25 cellular contexts compared by ENCODE assay signal in the genomic region with DNA sequence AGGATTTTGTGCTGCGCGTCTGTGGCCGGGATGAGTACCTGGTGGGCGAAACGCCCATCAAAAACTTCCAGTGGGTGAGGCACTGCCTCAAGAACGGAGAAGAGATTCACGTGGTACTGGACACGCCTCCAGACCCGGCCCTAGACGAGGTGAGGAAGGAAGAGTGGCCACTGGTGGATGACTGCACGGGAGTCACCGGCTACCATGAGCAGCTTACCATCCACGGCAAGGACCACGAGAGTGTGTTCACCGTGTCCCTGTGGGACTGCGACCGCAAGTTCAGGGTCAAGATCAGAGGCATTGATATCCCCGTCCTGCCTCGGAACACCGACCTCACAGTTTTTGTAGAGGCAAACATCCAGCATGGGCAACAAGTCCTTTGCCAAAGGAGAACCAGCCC. TPM values are rescaled to one million over a fixed set of nuclear protein-coding genes. Genes with fewer than 3 reads are reported as not detected.
A peak's percentile ranks its signal among the peaks of the same experiment; 100 is the strongest.
DNase-seq lines count a peak whose midpoint lies in the region; ATAC-seq and TF ChIP-seq lines count a peak whose summit lies in the region.
"Had no signal": no experiment of that assay in that cellular context is flagged by ENCODE, and none has a peak within 500 bp of the region (broad histone marks: within the 10 kb centered on the region; RNA-seq: fewer than 3 reads in every experiment).

No MANE protein-coding gene starts in this region.

- no peak for DNase-seq in CD14-positive monocyte (ENCODE audit: low spot score)
- DNase-seq in OCI-LY7 (ENCODE audit: low spot score), result no peak
- DNase-seq in natural killer cell, result no peak
- DNase-seq in globus pallidus (ENCODE audit: low spot score), result no peak
- no peak for DNase-seq in GM19240 (ENCODE audit: insufficient read length, low spot score)
- DNase-seq in GM20000 (ENCODE audit: low spot score), result no peak
- DNase-seq: activated CD4-positive, alpha-beta T cell treated with anti-CD3 and anti-CD28 coated beads, Interleukin-2, amount 50 U/mL, for 4 hours; effector memory CD4-positive, alpha-beta T cell; foreskin keratinocyte; mesendoderm; NCI-H1436; NCI-H446 treated with DMSO at 0.1 percent for 48 hours; PC-3; Right ventricle myocardium superior; stimulated activated CD4-positive, alpha-beta T cell treated with anti-CD3 and anti-CD28 coated beads, Interleukin-4, amount 100 ng/mL, for 1 hour; stomach; T-helper 9 cell had no signal

- H3K4me2 ChIP-seq in BLaER1, result peak overlapping the region; percentile 97
- peak overlapping the region; percentile 85; the same call in 1 of the 2 replicates for H3K4me2 ChIP-seq in OCI-LY7 (ENCODE audit: low read length)
- H3K4me2 ChIP-seq: hepatocyte had no signal

- H3K27ac Mint-ChIP-seq in CD14-positive monocyte, result peak overlapping the region in 4 of 7 donors; percentile 32 to 75 (median 60)
- H3K27ac Mint-ChIP-seq in natural killer cell, result peak overlapping the region; percentile 79 to 97
- H3K27ac Mint-ChIP-seq: WTC11 had no signal

- peaks cover 71% of the 10 kb centered on the region for H3K4me1 ChIP-seq in BLaER1
- H3K4me1 ChIP-seq in OCI-LY7 (ENCODE audit: insufficient read depth, low read length, poor library complexity, severe bottlenecking), result peaks cover 69% of the 10 kb centered on the region
- H3K4me1 ChIP-seq: foreskin keratinocyte, parathyroid adenoma had no signal

- CTCF ChIA-PET in OCI-LY7 (lab: Charles Lee; ENCODE audit: unreplicated experiment), result no interaction called here

- no peak for ATAC-seq in natural killer cell
- ATAC-seq: foreskin keratinocyte, K562, left lobe of liver, PC-3, WTC11 had no signal

- peaks cover 74% of the 10 kb centered on the region for H3K79me2 ChIP-seq in OCI-LY7 (ENCODE audit: insufficient read depth, low read depth, low read length)
- H3K79me2 ChIP-seq: hepatocyte, parathyroid adenoma had no signal

- H3K4me1 Mint-ChIP-seq in CD14-positive monocyte (peaks cover 81% of the 10 kb centered on the region), natural killer cell (peaks cover 90 to 92% of the 10 kb centered on the region in 2 donors)

- no TSS peak for BruUV-seq in OCI-LY7 (replicated peaks; lab: Mats Ljungman, UMichigan)

- peak overlapping the region; percentile 72 for H3K9ac ChIP-seq in BLaER1
- H3K9ac ChIP-seq: parathyroid adenoma had no signal

- H3K9me3 Mint-ChIP-seq in CD14-positive monocyte (peaks cover 0 to 10% (median 0%) of the 10 kb centered on the region in 7 donors), natural killer cell (no peaks in the 10 kb centered on the region)

- H3K27me3 ChIP-seq in BLaER1, result no peaks in the 10 kb centered on the region
- H3K27me3 ChIP-seq: right atrium auricular region, stomach, tibial nerve had no signal

- POLR2A ChIA-PET in OCI-LY7 (lab: Charles Lee), result interaction anchor here (0.7 to 1.3 kb wide), 5 partner anchors 10 to 222 kb away, joined by 3 to 4 read pairs (median 3); no protein-coding TSS in a partner anchor

- H3K4me3 Mint-ChIP-seq in CD14-positive monocyte (no peak overlapping the region), natural killer cell (peak overlapping the region; percentile 72)
- H3K4me3 Mint-ChIP-seq: WTC11 had no signal

- H3K4me3 ChIP-seq in BLaER1, result peak overlapping the region; percentile 80
- no peak overlapping the region for H3K4me3 ChIP-seq in OCI-LY7 (ENCODE audit: low read depth, low read length, poor library complexity, severe bottlenecking)
- H3K4me3 ChIP-seq: hepatocyte, K562, right atrium auricular region, tibial nerve had no signal

- peaks cover 59% of the 10 kb centered on the region for H3K36me3 ChIP-seq in BLaER1
- peaks cover 49% of the 10 kb centered on the region for H3K36me3 ChIP-seq in OCI-LY7 (ENCODE audit: insufficient read depth, low read length)
- H3K36me3 ChIP-seq: right atrium auricular region had no signal

- H3K9me3 ChIP-seq in BLaER1, result peaks cover 24% of the 10 kb centered on the region
- no peaks in the 10 kb centered on the region for H3K9me3 ChIP-seq in OCI-LY7 (ENCODE audit: low read length)
- H3K9me3 ChIP-seq: right atrium auricular region, stomach, tibial nerve had no signal

- H4K20me1 ChIP-seq in BLaER1 (peaks cover 63% of the 10 kb centered on the region), OCI-LY7 (ENCODE audit: insufficient read depth, low read length) (no peaks in the 10 kb centered on the region)

- H3K36me3 Mint-ChIP-seq in CD14-positive monocyte (peaks cover 51 to 52% of the 10 kb centered on the region in 2 donors), natural killer cell (peaks cover 18% of the 10 kb centered on the region)
- H3K36me3 Mint-ChIP-seq: WTC11 had no signal

- H3K9me2 ChIP-seq in OCI-LY7 (ENCODE audit: insufficient read depth, low read length), result no peaks in the 10 kb centered on the region

- H3K27me3 Mint-ChIP-seq in CD14-positive monocyte (ENCODE audit: low read depth in 3 of 3) (no peaks in the 10 kb centered on the region), natural killer cell (ENCODE audit: low read depth in 2 of 2) (no peaks in the 10 kb centered on the region)

- intact Hi-C loops in CD14-positive monocyte (cut with micrococcal nuclease) (loop anchor here (10.0 kb wide), 3 partner anchors 214 to 314 kb away; a partner anchor contains a TSS), OCI-LY7 (cut with micrococcal nuclease; ENCODE audit: unreplicated experiment) (loop anchor here (5.0 to 10.0 kb wide), 4 partner anchors 224 to 874 kb away; a partner anchor contains a TSS), natural killer cell (cut with micrococcal nuclease) (loop anchor here (5.0 to 10.0 kb wide), 2 partner anchors 206 to 876 kb away; a partner anchor contains a TSS)

- H3K27ac ChIP-seq in BLaER1 (peak overlapping the region; percentile 94), OCI-LY7 (ENCODE audit: low read depth, low read length, poor library complexity, severe bottlenecking) (no peak overlapping the region)
- H3K27ac ChIP-seq: foreskin keratinocyte, hepatocyte, parathyroid adenoma, right atrium auricular region, stomach, tibial nerve had no signal

- no peak overlapping the region for H2AFZ ChIP-seq in OCI-LY7 (ENCODE audit: low read length)
- H2AFZ ChIP-seq: hepatocyte, parathyroid adenoma had no signal

- no peak for TF ChIP-seq CTCF in CD14-positive monocyte (IDR thresholded peaks at IDR 0.05)
- no peak for TF ChIP-seq CTCF in OCI-LY7 (conservative IDR thresholded peaks at IDR 0.05; ENCODE audit: low read length)
- no peak for TF ChIP-seq CTCF in natural killer cell (IDR thresholded peaks at IDR 0.05)
- no peak for TF ChIP-seq CTCF in GM20000 (IDR thresholded peaks at IDR 0.05; ENCODE audit: extremely low read depth, missing control alignments)

RNA-seq across cellular contexts. Expression of a gene that starts 3.3 kb away (rescaled TPM):
- 10 to 100 TPM; 20.7 to 31.2 TPM for polyA plus RNA-seq in CD14-positive monocyte
- 21.1 and 22.8 TPM in 2 replicates for total RNA-seq in OCI-LY7 (2014; rRNA removed; shearing (Covaris generic))
- total RNA-seq in OCI-LY7 (2022) (47.2 and 53.1 TPM in 2 replicates), natural killer cell (10 to 100 TPM; 64.9 to 83.3 (median 78.2) TPM)
- total RNA-seq: foreskin keratinocyte, PC-3 had no signal
- polyA plus RNA-seq: foreskin keratinocyte had no signal
